In genomic region chr22:31489632-31490495, GRCh38 we compare ENCODE assay signal across 8 cellular contexts. TPM values are rescaled to one million over a fixed set of nuclear protein-coding genes. Genes with fewer than 3 reads are reported as not detected.
DNase-seq lines count a peak whose midpoint lies in the region; ATAC-seq and TF ChIP-seq lines count a peak whose summit lies in the region.

Gene EIF4ENIF1 (minus strand): TSS chr22:31489842. CDS start chr22:31488718, 1,124 bp downstream.

- H3K9me2 ChIP-seq in DOHH2 (replicated peaks; ENCODE audit: control insufficient read depth, low read length) (no peaks in the 10 kb centered on the region), Loucy (replicated peaks; ENCODE audit: low read depth, low read length) (no peaks in the 10 kb centered on the region)

- H3K4me3 ChIP-seq in DOHH2 (ENCODE audit: low read length) (peak within 1 kb of the TSS; percentile 95), Loucy (ENCODE audit: low read length, poor library complexity, severe bottlenecking) (peak within 1 kb of the TSS; percentile 96), osteoblast (ENCODE audit: insufficient read depth, low read length) (peak within 1 kb of the TSS; percentile 92)

- H4K20me1 ChIP-seq in DOHH2 (ENCODE audit: control insufficient read depth, insufficient read depth, low read depth, low read length): no peaks in the 10 kb centered on the region
- peaks cover 19% of the 10 kb centered on the region for H4K20me1 ChIP-seq in Loucy (ENCODE audit: insufficient read depth, low read length, poor library complexity, severe bottlenecking)
- no peaks in the 10 kb centered on the region for H4K20me1 ChIP-seq in osteoblast (ENCODE audit: insufficient read depth, low read length)

- peak within 1 kb of the TSS; percentile 98 to 99 for H3K27ac Mint-ChIP-seq in activated naive CD4-positive, alpha-beta T cell treated with anti-CD3 and anti-CD28 coated beads, Interleukin-2, amount 50 U/mL, for 72 hours

- no peak for TF ChIP-seq CTCF in DOHH2 (IDR thresholded peaks at IDR 0.05; ENCODE audit: low read depth, low read length, poor library complexity, severe bottlenecking)
- TF ChIP-seq CTCF in Loucy (conservative IDR thresholded peaks at IDR 0.05; ENCODE audit: low read length): no peak
- no peak for TF ChIP-seq CTCF in osteoblast (IDR thresholded peaks at IDR 0.05; ENCODE audit: extremely low read depth, low read depth, low read length)

- H3K4me1 ChIP-seq in DOHH2 (ENCODE audit: control insufficient read depth, low read length) (peaks cover 42% of the 10 kb centered on the region), Loucy (ENCODE audit: insufficient read depth, low read length, poor library complexity, severe bottlenecking) (peaks cover 26% of the 10 kb centered on the region), osteoblast (ENCODE audit: insufficient read depth, low read length) (peaks cover 16% of the 10 kb centered on the region)

- H3K27me3 ChIP-seq in DOHH2 (ENCODE audit: control insufficient read depth, low read length) (no peaks in the 10 kb centered on the region), Loucy (ENCODE audit: insufficient read depth, low read length, poor library complexity, severe bottlenecking) (no peaks in the 10 kb centered on the region), osteoblast (ENCODE audit: insufficient read depth, low read length) (no peaks in the 10 kb centered on the region)

- H2AFZ ChIP-seq in Loucy (ENCODE audit: low read length) (peak within 1 kb of the TSS; percentile 94), osteoblast (ENCODE audit: low read length) (peak within 1 kb of the TSS; percentile 86)

- H3K9me3 ChIP-seq in DOHH2 (ENCODE audit: control insufficient read depth, insufficient read depth, low read length) (no peaks in the 10 kb centered on the region), Loucy (ENCODE audit: insufficient read depth, low read depth, low read length) (no peaks in the 10 kb centered on the region), osteoblast (ENCODE audit: low read depth, low read length) (no peaks in the 10 kb centered on the region)

- H3K36me3 ChIP-seq in DOHH2 (ENCODE audit: control insufficient read depth, low read length) (peaks cover 55% of the 10 kb centered on the region), Loucy (ENCODE audit: insufficient read depth, low read length) (no peaks in the 10 kb centered on the region), osteoblast (ENCODE audit: insufficient read depth, low read length) (peaks cover 11% of the 10 kb centered on the region)

- H3F3A ChIP-seq in DOHH2 (ENCODE audit: control insufficient read depth, insufficient read depth) (peaks cover 25% of the 10 kb centered on the region), Loucy (ENCODE audit: low read depth) (peaks cover 4% of the 10 kb centered on the region; the same call in 1 of the 2 replicates)

- peak within 1 kb of the TSS; percentile 92 for H3K9ac ChIP-seq in Loucy (ENCODE audit: low read depth, low read length, poor library complexity, severe bottlenecking)

- ATAC-seq in GM21825 (IDR thresholded peaks at IDR 0.05; ENCODE audit: unreplicated experiment): peak; percentile 29
- peak; percentile 63 to 87 for ATAC-seq in activated naive CD4-positive, alpha-beta T cell treated with anti-CD3 and anti-CD28 coated beads, Interleukin-2, amount 50 U/mL, for 72 hours

- H3K4me2 ChIP-seq in DOHH2 (ENCODE audit: low read length): peak within 1 kb of the TSS; percentile 99
- peak within 1 kb of the TSS; percentile 85 for H3K4me2 ChIP-seq in Loucy (ENCODE audit: low read depth, low read length, poor library complexity, severe bottlenecking)
- H3K4me2 ChIP-seq in osteoblast (ENCODE audit: insufficient read depth, low read length): peak within 1 kb of the TSS; percentile 95

- H3K27ac ChIP-seq in DOHH2 (ENCODE audit: low read depth, low read length) (peak within 1 kb of the TSS; percentile 95), osteoblast (ENCODE audit: low read depth, low read length) (peak within 1 kb of the TSS; percentile 89), temporal lobe (ENCODE audit: low read depth, low read length) (peak within 1 kb of the TSS; percentile 88)

- peaks cover 56% of the 10 kb centered on the region for H3K79me2 ChIP-seq in DOHH2 (ENCODE audit: control insufficient read depth, low read length)
- H3K79me2 ChIP-seq in Loucy (ENCODE audit: insufficient read depth, low read length): peaks cover 53% of the 10 kb centered on the region
- H3K79me2 ChIP-seq in osteoblast (ENCODE audit: insufficient read depth, low read length): peaks cover 43% of the 10 kb centered on the region

- DNase-seq in SKM-1 treated with dmso at 0.1 percent for 144 hours (lab: John Stamatoyannopoulos, UW; ENCODE audit: unreplicated experiment) (peak; percentile 79), glomerular visceral epithelial cell (ENCODE audit: extremely low spot score) (peak; percentile 81), osteoblast (ENCODE audit: insufficient read length, low spot score, missing footprints) (peak; percentile 99)
- DNase-seq in activated naive CD4-positive, alpha-beta T cell treated with anti-CD3 and anti-CD28 coated beads, Interleukin-2, amount 50 U/mL, for 72 hours (ENCODE audit: low spot score in 2 of 2): peak; percentile 74 to 82

- no peaks in the 10 kb centered on the region for H3K9me3 Mint-ChIP-seq in activated naive CD4-positive, alpha-beta T cell treated with anti-CD3 and anti-CD28 coated beads, Interleukin-2, amount 50 U/mL, for 72 hours

- H3K36me3 Mint-ChIP-seq in activated naive CD4-positive, alpha-beta T cell treated with anti-CD3 and anti-CD28 coated beads, Interleukin-2, amount 50 U/mL, for 72 hours: peaks cover 22 to 23% of the 10 kb centered on the region in 2 donors

RNA-seq across cellular contexts. Expression of gene EIF4ENIF1, which starts in this region (rescaled TPM):
- total RNA-seq in activated naive CD4-positive, alpha-beta T cell treated with anti-CD3 and anti-CD28 coated beads, Interleukin-2, amount 50 U/mL, for 72 hours: 10 to 100 TPM; 36.5 to 49.5 TPM
- 13.4 and 15.6 TPM in 2 replicates for total RNA-seq in osteoblast
- total RNA-seq in temporal lobe: 17.2 TPM

Comparison
In these comparisons a context has a peak if more than half of its experiments do, and no peak if none do; other contexts are left out.
1. Peak in every context shown above with its lines: DNase-seq, ATAC-seq, H3K4me3 ChIP-seq and H3K27ac ChIP-seq.